ENCODE assay signal across 27 cellular contexts in the genomic region with DNA sequence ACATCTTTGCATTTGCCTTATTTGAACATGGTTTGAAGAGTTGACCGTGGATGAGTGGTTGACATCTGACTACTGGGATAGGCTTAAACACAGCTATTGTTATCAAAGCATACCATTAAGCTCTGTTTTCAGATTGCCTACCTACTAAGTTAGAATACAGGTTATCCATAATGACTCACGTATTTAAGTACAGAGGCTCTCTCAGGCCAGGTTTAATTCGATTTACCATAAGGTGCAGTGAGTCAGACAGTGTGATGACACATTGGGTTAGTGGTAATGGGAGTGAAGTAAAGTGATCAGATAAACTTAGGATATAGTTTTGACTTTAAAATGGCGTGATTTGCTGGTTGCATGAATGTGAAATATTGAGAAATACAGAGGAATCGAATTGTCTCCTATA.
A peak's percentile ranks its signal among the peaks of the same experiment; 100 is the strongest.
DNase-seq lines count a peak whose midpoint lies in the region; ATAC-seq, FAIRE-seq and TF ChIP-seq lines count a peak whose summit lies in the region.
"Had no signal": no experiment of that assay in that cellular context is flagged by ENCODE, and none has a peak within 500 bp of the region (broad histone marks: within the 10 kb centered on the region; RNA-seq: fewer than 3 reads in every experiment).

No MANE protein-coding gene starts in this region.

- no peak for ATAC-seq in stimulated activated memory B cell treated with anti-CD40 and anti-IgM and Interleukin-4, amounts not matched to agents 10 μg/mL and 1 μg/mL and 100 μg/mL, for 72 hours
- ATAC-seq: K562 had no signal

- H3K9me3 Mint-ChIP-seq in stimulated activated memory B cell treated with anti-CD40 and anti-IgM and Interleukin-4, amounts not matched to agents 10 μg/mL and 1 μg/mL and 100 μg/mL, for 72 hours = peaks cover 5% of the 10 kb centered on the region

- H3K4me3 ChIP-seq in epithelial cell of esophagus (ENCODE audit: low read length) = no peak overlapping the region
- H3K4me3 ChIP-seq: BLaER1 treated with 17β-estradiol and CSF1 and Interleukin-3, amounts not matched to agents 10 nM and 100 nM; K562; PC-9; SJSA1 had no signal

- no peaks in the 10 kb centered on the region for H3K27me3 Mint-ChIP-seq in stimulated activated memory B cell treated with anti-CD40 and anti-IgM and Interleukin-4, amounts not matched to agents 10 μg/mL and 1 μg/mL and 100 μg/mL, for 72 hours
- H3K27me3 Mint-ChIP-seq: CD4-positive, alpha-beta T cell had no signal

- no peaks in the 10 kb centered on the region for H3K4me1 Mint-ChIP-seq in stimulated activated memory B cell treated with anti-CD40 and anti-IgM and Interleukin-4, amounts not matched to agents 10 μg/mL and 1 μg/mL and 100 μg/mL, for 72 hours

- H3K36me3 Mint-ChIP-seq in stimulated activated memory B cell treated with anti-CD40 and anti-IgM and Interleukin-4, amounts not matched to agents 10 μg/mL and 1 μg/mL and 100 μg/mL, for 72 hours = no peaks in the 10 kb centered on the region

- peak; percentile 52 for FAIRE-seq in HTR-8/SVneo (lab: Jason Lieb, UNC)
- FAIRE-seq: A204.1, GM12892, K562 had no signal

- H3K27ac Mint-ChIP-seq in stimulated activated memory B cell treated with anti-CD40 and anti-IgM and Interleukin-4, amounts not matched to agents 10 μg/mL and 1 μg/mL and 100 μg/mL, for 72 hours = no peak overlapping the region
- H3K27ac Mint-ChIP-seq: CD4-positive, alpha-beta T cell had no signal

- DNase-seq in A172 (ENCODE audit: low spot score) (peak; percentile 18), ELR (ENCODE audit: low read depth) (peak; percentile 53), HTR-8/SVneo (ENCODE audit: insufficient read length, low spot score) (no peak), epithelial cell of esophagus (ENCODE audit: low read depth) (peak; percentile 64), NCI-H1417 treated with DMSO at 0.1 percent for 48 hours (lab: John Stamatoyannopoulos, UW) (no peak), HCEC 1CT (no peak), NCI-H2081 treated with DMSO at 0.1 percent for 48 hours (lab: John Stamatoyannopoulos, UW) (no peak)
- DNase-seq: AML-193; CD4-positive, alpha-beta T cell; DMS79; H7; Kasumi-1; MM.1S; NCI-H1694; NCI-H2029 treated with DMSO at 0.1 percent for 48 hours; NCI-H226; NCI-H510A; NK-92 treated with Interleukin-12 subunit alpha and Interleukin-12 subunit beta, amount 100 ng/mL, for 24 hours; PC-9; Right ventricle myocardium superior; T-helper 2 cell had no signal

- no peak for TF ChIP-seq CTCF in epithelial cell of esophagus (IDR thresholded peaks at IDR 0.05; ENCODE audit: insufficient read depth, low read depth, low read length, missing control alignments)

- no peak overlapping the region for H3K4me3 Mint-ChIP-seq in stimulated activated memory B cell treated with anti-CD40 and anti-IgM and Interleukin-4, amounts not matched to agents 10 μg/mL and 1 μg/mL and 100 μg/mL, for 72 hours
- H3K4me3 Mint-ChIP-seq: CD4-positive, alpha-beta T cell had no signal

Comparison
In these comparisons a context has a peak if more than half of its experiments do, and no peak if none do; other contexts are left out.
1. DNase-seq: peak in A172 (single experiment), ELR (single experiment) and epithelial cell of esophagus (single experiment); none in HTR-8/SVneo (single experiment), NCI-H1417 treated with DMSO at 0.1 percent for 48 hours (single experiment), HCEC 1CT (single experiment) and NCI-H2081 treated with DMSO at 0.1 percent for 48 hours (single experiment).